In genomic region chr1:203407301-203407700, GRCh38 we compare ENCODE assay signal across 22 cellular contexts. TPM values are rescaled to one million over a fixed set of nuclear protein-coding genes. Genes with fewer than 3 reads are reported as not detected.
DNase-seq lines count a peak whose midpoint lies in the region; ATAC-seq and TF ChIP-seq lines count a peak whose summit lies in the region.
"Had no signal": no experiment of that assay in that cellular context is flagged by ENCODE, and none has a peak within 500 bp of the region (broad histone marks: within the 10 kb centered on the region; RNA-seq: fewer than 3 reads in every experiment).

No MANE protein-coding gene starts in this region.

- H3K27ac Mint-ChIP-seq in glutamatergic neuron (ENCODE audit: unreplicated experiment), result peak overlapping the region; percentile 31
- no peak overlapping the region for H3K27ac Mint-ChIP-seq in CD4-positive, alpha-beta T cell
- H3K27ac Mint-ChIP-seq: activated CD8-positive, alpha-beta T cell treated with anti-CD3 and anti-CD28 coated beads, Interleukin-2, amount 10 ng/mL, durations not matched to agents 7 days and 5 days; activated naive CD4-positive, alpha-beta T cell treated with anti-CD3 and anti-CD28 coated beads, Interleukin-2, amount 50 U/mL, for 24 hours; stimulated activated naive CD8-positive, alpha-beta T cell treated with anti-CD3 and anti-CD28 coated beads, Interleukin-15, amount 100 ng/mL, for 72 hours had no signal

- H3K9me3 Mint-ChIP-seq in glutamatergic neuron (ENCODE audit: unreplicated experiment), result peaks cover 6% of the 10 kb centered on the region
- no peaks in the 10 kb centered on the region for H3K9me3 Mint-ChIP-seq in CD4-positive, alpha-beta T cell
- H3K9me3 Mint-ChIP-seq: activated naive CD4-positive, alpha-beta T cell treated with anti-CD3 and anti-CD28 coated beads, Interleukin-2, amount 50 U/mL, for 24 hours had no signal

- H3K4me3 ChIP-seq in Peyer's patch (no peak overlapping the region), osteoblast (ENCODE audit: insufficient read depth, low read length) (no peak overlapping the region), thoracic aorta (no peak overlapping the region)
- H3K4me3 ChIP-seq: body of pancreas, SJCRH30 had no signal

- peak in 1 of 3 donors; percentile 66 for DNase-seq in Peyer's patch
- DNase-seq in glutamatergic neuron, result no peak
- DNase-seq in osteoblast (ENCODE audit: insufficient read length, low spot score, missing footprints), result no peak
- no peak for DNase-seq in thoracic aorta (ENCODE audit: low spot score)
- DNase-seq in CD4-positive, alpha-beta T cell, result no peak
- DNase-seq in SKM-1 treated with dmso at 0.1 percent for 144 hours (lab: John Stamatoyannopoulos, UW; ENCODE audit: unreplicated experiment), result no peak
- DNase-seq: activated CD8-positive, alpha-beta T cell treated with anti-CD3 and anti-CD28 coated beads, Interleukin-2, amount 10 ng/mL, durations not matched to agents 7 days and 5 days; activated T-cell treated with anti-CD3 and anti-CD28 coated beads, Interleukin-2, amount 50 U/mL, for 48 hours; DMS 273 treated with DMSO at 0.1 percent for 48 hours; GDM1; midbrain; NCI-H1105 treated with DMSO at 0.1 percent for 48 hours; NCI-H526 treated with DMSO at 0.1 percent for 48 hours; OCI-M1; SJCRH30; stimulated activated naive CD8-positive, alpha-beta T cell treated with anti-CD3 and anti-CD28 coated beads, Interleukin-15, amount 100 ng/mL, for 72 hours; T-helper 2 cell had no signal

- H3K4me3 Mint-ChIP-seq in glutamatergic neuron (ENCODE audit: unreplicated experiment), result no peak overlapping the region
- H3K4me3 Mint-ChIP-seq in CD4-positive, alpha-beta T cell, result no peak overlapping the region
- H3K4me3 Mint-ChIP-seq: activated CD8-positive, alpha-beta T cell treated with anti-CD3 and anti-CD28 coated beads, Interleukin-2, amount 10 ng/mL, durations not matched to agents 7 days and 5 days; activated naive CD4-positive, alpha-beta T cell treated with anti-CD3 and anti-CD28 coated beads, Interleukin-2, amount 50 U/mL, for 24 hours; stimulated activated naive CD8-positive, alpha-beta T cell treated with anti-CD3 and anti-CD28 coated beads, Interleukin-15, amount 100 ng/mL, for 72 hours had no signal

- H3K4me1 Mint-ChIP-seq in glutamatergic neuron (ENCODE audit: low read depth, unreplicated experiment), result peaks cover 2% of the 10 kb centered on the region
- H3K4me1 Mint-ChIP-seq in CD4-positive, alpha-beta T cell (ENCODE audit: low read depth), result no peaks in the 10 kb centered on the region
- H3K4me1 Mint-ChIP-seq: activated naive CD4-positive, alpha-beta T cell treated with anti-CD3 and anti-CD28 coated beads, Interleukin-2, amount 50 U/mL, for 24 hours; stimulated activated naive CD8-positive, alpha-beta T cell treated with anti-CD3 and anti-CD28 coated beads, Interleukin-15, amount 100 ng/mL, for 72 hours had no signal

- H2AFZ ChIP-seq in osteoblast (ENCODE audit: low read length), result peak overlapping the region; percentile 94

- H3K79me2 ChIP-seq in osteoblast (ENCODE audit: insufficient read depth, low read length), result no peaks in the 10 kb centered on the region

- no peaks in the 10 kb centered on the region for H3K9me3 ChIP-seq in Peyer's patch
- no peaks in the 10 kb centered on the region for H3K9me3 ChIP-seq in osteoblast (ENCODE audit: low read depth, low read length)
- H3K9me3 ChIP-seq in thoracic aorta, result no peaks in the 10 kb centered on the region
- no peaks in the 10 kb centered on the region for H3K9me3 ChIP-seq in CD4-positive, alpha-beta T cell (ENCODE audit: control insufficient read depth, low read length)
- H3K9me3 ChIP-seq: body of pancreas had no signal

- H3K27me3 ChIP-seq in Peyer's patch (no peaks in the 10 kb centered on the region), osteoblast (ENCODE audit: insufficient read depth, low read length) (no peaks in the 10 kb centered on the region), thoracic aorta (replicated peaks; ENCODE audit: insufficient read depth) (no peaks in the 10 kb centered on the region)
- peaks cover 5% of the 10 kb centered on the region for H3K27me3 ChIP-seq in CD4-positive, alpha-beta T cell (ENCODE audit: control insufficient read depth, insufficient read depth, low read length)
- H3K27me3 ChIP-seq: body of pancreas had no signal

- H3K36me3 ChIP-seq in Peyer's patch (no peaks in the 10 kb centered on the region), osteoblast (ENCODE audit: insufficient read depth, low read length) (no peaks in the 10 kb centered on the region), thoracic aorta (no peaks in the 10 kb centered on the region)
- H3K36me3 ChIP-seq: SJCRH30 had no signal

- peaks cover 0 to 39% (median 7%) of the 10 kb centered on the region in 4 donors for H3K4me1 ChIP-seq in Peyer's patch
- H3K4me1 ChIP-seq in osteoblast (ENCODE audit: insufficient read depth, low read length), result peaks cover 21% of the 10 kb centered on the region
- H3K4me1 ChIP-seq in thoracic aorta (ENCODE audit: control insufficient read depth in 1 of 2, low read depth in 2 of 2), result peaks cover 43 to 89% of the 10 kb centered on the region in 2 donors
- H3K4me1 ChIP-seq: body of pancreas had no signal

- H3K27me3 Mint-ChIP-seq in glutamatergic neuron (ENCODE audit: unreplicated experiment), result peaks cover 2% of the 10 kb centered on the region
- H3K27me3 Mint-ChIP-seq in CD4-positive, alpha-beta T cell, result peaks cover 46% of the 10 kb centered on the region

- peaks cover 4% of the 10 kb centered on the region for H3K36me3 Mint-ChIP-seq in glutamatergic neuron (ENCODE audit: unreplicated experiment)
- no peaks in the 10 kb centered on the region for H3K36me3 Mint-ChIP-seq in CD4-positive, alpha-beta T cell (ENCODE audit: low read depth)
- H3K36me3 Mint-ChIP-seq: activated naive CD4-positive, alpha-beta T cell treated with anti-CD3 and anti-CD28 coated beads, Interleukin-2, amount 50 U/mL, for 24 hours had no signal

- peak in 1 of 6 experiments; percentile 14 for TF ChIP-seq CTCF in Peyer's patch (IDR thresholded peaks at IDR 0.05)
- TF ChIP-seq CTCF in glutamatergic neuron (IDR thresholded peaks at IDR 0.05; ENCODE audit: partially characterized antibody, unreplicated experiment), result no peak
- TF ChIP-seq CTCF in osteoblast (IDR thresholded peaks at IDR 0.05; ENCODE audit: extremely low read depth, low read depth, low read length), result no peak
- TF ChIP-seq CTCF in thoracic aorta (IDR thresholded peaks at IDR 0.05), result no peak
- TF ChIP-seq CTCF in CD4-positive, alpha-beta T cell (IDR thresholded peaks at IDR 0.05), result no peak

- TF ChIP-seq POLR2A in Peyer's patch (IDR thresholded peaks at IDR 0.05), result peak in 1 of 2 donors; percentile 11

- H3K27ac ChIP-seq in Peyer's patch, result peak overlapping the region in 3 of 4 donors; percentile 38 to 72 (median 40)
- no peak overlapping the region for H3K27ac ChIP-seq in osteoblast (ENCODE audit: low read depth, low read length)
- H3K27ac ChIP-seq in thoracic aorta, result peak overlapping the region; percentile 91 to 93
- H3K27ac ChIP-seq in CD4-positive, alpha-beta T cell (ENCODE audit: low read depth, low read length), result no peak overlapping the region
- H3K27ac ChIP-seq: body of pancreas, C4-2B, SJCRH30 had no signal

- H4K20me1 ChIP-seq in osteoblast (ENCODE audit: insufficient read depth, low read length), result no peaks in the 10 kb centered on the region

- POLR2A ChIA-PET in CD4-positive, alpha-beta T cell (lab: Charles Lee), result no interaction called here

- no peak for ATAC-seq in thoracic aorta (ENCODE audit: insufficient number of reproducible peaks, low FRiP score, low read depth)
- no peak for ATAC-seq in CD4-positive, alpha-beta T cell (ENCODE audit: poor library complexity)
- no peak for ATAC-seq in GM18867 (IDR thresholded peaks at IDR 0.05; ENCODE audit: unreplicated experiment)
- ATAC-seq in GM19023 (IDR thresholded peaks at IDR 0.05; ENCODE audit: unreplicated experiment), result no peak
- ATAC-seq: activated CD8-positive, alpha-beta T cell treated with anti-CD3 and anti-CD28 coated beads, Interleukin-2, amount 10 ng/mL, durations not matched to agents 7 days and 5 days; stimulated activated naive CD8-positive, alpha-beta T cell treated with anti-CD3 and anti-CD28 coated beads, Interleukin-15, amount 100 ng/mL, for 72 hours had no signal

- CTCF ChIA-PET in CD4-positive, alpha-beta T cell (lab: Charles Lee), result no interaction called here

- intact Hi-C loops in CD4-positive, alpha-beta T cell (cut with DNase I, micrococcal nuclease), result no loop called here

- no peak overlapping the region for H3K4me2 ChIP-seq in osteoblast (ENCODE audit: insufficient read depth, low read length)

RNA-seq across cellular contexts. Expression of gene FMOD, which starts 56.4 kb away (rescaled TPM):
- 10 to 100 TPM; 10.5 to 33.8 (median 12.2) TPM for total RNA-seq in Peyer's patch
- not detected for total RNA-seq in glutamatergic neuron (ENCODE audit: unreplicated experiment)
- 2.9 and 5.9 TPM in 2 replicates for total RNA-seq in osteoblast
- 100 to 1,000 TPM; 190 to 438 TPM for total RNA-seq in thoracic aorta
- not detected for total RNA-seq in CD4-positive, alpha-beta T cell
- total RNA-seq: activated CD8-positive, alpha-beta T cell treated with anti-CD3 and anti-CD28 coated beads, Interleukin-2, amount 10 ng/mL, durations not matched to agents 7 days and 5 days had no signal

Comparison
In these comparisons a context has a peak if more than half of its experiments do, and no peak if none do; other contexts are left out.
1. H3K27ac ChIP-seq: peak in Peyer's patch (3 of 4) and thoracic aorta (2 of 2); none in osteoblast (single experiment) and CD4-positive, alpha-beta T cell (single experiment).
2. RNA of gene FMOD, which starts 56.4 kb away (total RNA-seq): 190 to 438 TPM in thoracic aorta; 10.5 to 33.8 TPM in Peyer's patch, 2.9 to 5.9 TPM in osteoblast, not detected in glutamatergic neuron (single experiment) and not detected in CD4-positive, alpha-beta T cell; every median in the first group is over 4 times any median in the second.